In genomic region chr1:41678141-41678878, GRCh38 we compare ENCODE assay signal across 9 cellular contexts.
DNase-seq lines count a peak whose midpoint lies in the region; ATAC-seq, FAIRE-seq and TF ChIP-seq lines count a peak whose summit lies in the region.
"Had no signal": no experiment of that assay in that cellular context is flagged by ENCODE, and none has a peak within 500 bp of the region (broad histone marks: within the 10 kb centered on the region; RNA-seq: fewer than 3 reads in every experiment).

No MANE protein-coding gene starts in this region.

- peak; percentile 53 for DNase-seq in AG08396 (ENCODE audit: low spot score)
- DNase-seq in UCSD-AML1 (lab: John Stamatoyannopoulos, UW; ENCODE audit: unreplicated experiment): peak; percentile 34
- no peak for DNase-seq in keratinocyte (ENCODE audit: low read depth, low spot score)
- no peak for DNase-seq in NCI-H1048 (lab: John Stamatoyannopoulos, UW)
- DNase-seq in occipital lobe (lab: John Stamatoyannopoulos, UW): no peak
- DNase-seq in NCI-H1436 treated with DMSO at 0.1 percent for 48 hours (lab: John Stamatoyannopoulos, UW): no peak
- no peak for DNase-seq in H54 (ENCODE audit: insufficient read length, low spot score)

- TF ChIP-seq POLR2A in H54 (IDR thresholded peaks at IDR 0.05; ENCODE audit: low read depth, low read length): no peak

- H3K36me3 ChIP-seq in keratinocyte (ENCODE audit: control insufficient read depth in 2 of 2, extremely low read depth in 1 of 2, insufficient read depth in 2 of 2, low read length in 2 of 2): no peaks in the 10 kb centered on the region

- FAIRE-seq in keratinocyte (lab: Jason Lieb, UNC) (peak; percentile 93), H54 (lab: Jason Lieb, UNC) (no peak)
- FAIRE-seq: G401.6 had no signal

- H3K4me2 ChIP-seq in keratinocyte (ENCODE audit: control insufficient read depth, extremely low read depth, insufficient read depth, low read depth, low read length): peak overlapping the region; percentile 57

- H4K20me1 ChIP-seq in keratinocyte (ENCODE audit: control insufficient read depth, extremely low read depth, insufficient read depth, low read length): no peaks in the 10 kb centered on the region

- H3K4me3 ChIP-seq in keratinocyte (ENCODE audit: control insufficient read depth in 2 of 3, extremely low read depth in 1 of 3, insufficient read depth in 2 of 3, low read depth in 1 of 3, low read length in 3 of 3): no peak overlapping the region

- dilution Hi-C loops in keratinocyte (cut with MboI; ENCODE audit: extremely low pct_ligation_motif_present, low sequenced_read_pairs): no loop called here

- no peaks in the 10 kb centered on the region for H3K9me3 ChIP-seq in keratinocyte (ENCODE audit: control insufficient read depth, low read depth, low read length)

- H2AFZ ChIP-seq in keratinocyte (ENCODE audit: control insufficient read depth, low read length): peak overlapping the region; percentile 17

- H3K27ac ChIP-seq in keratinocyte (ENCODE audit: control insufficient read depth, insufficient read depth, low read length): no peak overlapping the region

- no peak for TF ChIP-seq CTCF in keratinocyte (optimal IDR thresholded peaks at IDR 0.05 in 1 of 3, IDR thresholded peaks at IDR 0.05 in 1 of 3, conservative IDR thresholded peaks at IDR 0.05 in 1 of 3; ENCODE audit: extremely low read depth in 1 of 3, insufficient read depth in 2 of 3, low read length in 3 of 3)

- H3K9me1 ChIP-seq in keratinocyte (ENCODE audit: control insufficient read depth, extremely low read depth, insufficient read depth, low read length): no peaks in the 10 kb centered on the region

- H3K4me1 ChIP-seq in keratinocyte (ENCODE audit: control insufficient read depth, extremely low read depth, insufficient read depth, low read length): peaks cover 57% of the 10 kb centered on the region

- H3K9ac ChIP-seq in keratinocyte (ENCODE audit: control insufficient read depth, extremely low read depth, insufficient read depth, low read length): no peak overlapping the region

- H3K79me2 ChIP-seq in keratinocyte (ENCODE audit: control insufficient read depth, insufficient read depth, low read length): no peaks in the 10 kb centered on the region

- H3K27me3 ChIP-seq in keratinocyte (ENCODE audit: control insufficient read depth, extremely low read depth, insufficient read depth, low read length): no peaks in the 10 kb centered on the region

- peak; percentile 52 for ATAC-seq in GM21723 (IDR thresholded peaks at IDR 0.05; ENCODE audit: unreplicated experiment)

Comparison
In these comparisons a context has a peak if more than half of its experiments do, and no peak if none do; other contexts are left out.
1. DNase-seq: peak in AG08396 (single experiment) and UCSD-AML1 (single experiment); none in keratinocyte (single experiment), NCI-H1048 (single experiment), occipital lobe (single experiment), NCI-H1436 treated with DMSO at 0.1 percent for 48 hours (single experiment) and H54 (single experiment).